In the genomic region with DNA sequence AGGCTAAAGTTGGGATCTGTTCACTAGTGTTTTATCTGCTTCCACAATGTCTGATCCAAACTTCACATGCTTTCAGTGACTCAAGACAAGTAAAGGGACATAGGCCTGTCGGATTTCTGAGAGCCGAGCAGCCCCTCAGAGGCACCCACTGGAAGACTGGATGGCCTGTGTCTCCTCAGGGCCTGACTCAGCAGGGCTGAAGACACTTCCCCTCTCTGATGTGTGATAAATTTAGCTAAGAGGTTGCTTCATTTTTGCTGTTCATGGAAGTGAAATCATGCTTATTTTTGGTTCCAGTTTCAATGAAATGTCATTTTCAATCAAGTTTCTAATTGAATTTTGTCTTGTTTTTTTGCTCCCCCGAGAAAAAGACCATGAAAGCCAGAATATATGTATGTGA, we compare ENCODE assay signal across 1 cellular context.
A peak's percentile ranks its signal among the peaks of the same experiment; 100 is the strongest.
TF ChIP-seq lines count a peak whose summit lies in the region.

No MANE protein-coding gene starts in this region.

TF ChIP-seq in GM12878, 131 proteins besides CTCF, POLR2A, EP300 and RAD21 (continued from another document):
- TF ChIP-seq MEF2A (IDR thresholded peaks at IDR 0.05; ENCODE audit: insufficient read depth, low read depth, low read length), result peak; percentile 71; the same call in 1 of the 2 replicates
- TF ChIP-seq, protein P1, sequence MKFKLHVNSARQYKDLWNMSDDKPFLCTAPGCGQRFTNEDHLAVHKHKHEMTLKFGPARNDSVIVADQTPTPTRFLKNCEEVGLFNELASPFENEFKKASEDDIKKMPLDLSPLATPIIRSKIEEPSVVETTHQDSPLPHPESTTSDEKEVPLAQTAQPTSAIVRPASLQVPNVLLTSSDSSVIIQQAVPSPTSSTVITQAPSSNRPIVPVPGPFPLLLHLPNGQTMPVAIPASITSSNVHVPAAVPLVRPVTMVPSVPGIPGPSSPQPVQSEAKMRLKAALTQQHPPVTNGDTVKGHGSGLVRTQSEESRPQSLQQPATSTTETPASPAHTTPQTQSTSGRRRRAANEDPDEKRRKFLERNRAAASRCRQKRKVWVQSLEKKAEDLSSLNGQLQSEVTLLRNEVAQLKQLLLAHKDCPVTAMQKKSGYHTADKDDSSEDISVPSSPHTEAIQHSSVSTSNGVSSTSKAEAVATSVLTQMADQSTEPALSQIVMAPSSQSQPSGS (IDR thresholded peaks at IDR 0.05; ENCODE audit: low read length), result peak; percentile 35; the same call in 1 of the 2 replicates
- TF ChIP-seq CHD1 (IDR thresholded peaks at IDR 0.05; ENCODE audit: low read depth, low read length), result no peak
